8 cellular contexts compared by ENCODE assay signal in the genomic region with DNA sequence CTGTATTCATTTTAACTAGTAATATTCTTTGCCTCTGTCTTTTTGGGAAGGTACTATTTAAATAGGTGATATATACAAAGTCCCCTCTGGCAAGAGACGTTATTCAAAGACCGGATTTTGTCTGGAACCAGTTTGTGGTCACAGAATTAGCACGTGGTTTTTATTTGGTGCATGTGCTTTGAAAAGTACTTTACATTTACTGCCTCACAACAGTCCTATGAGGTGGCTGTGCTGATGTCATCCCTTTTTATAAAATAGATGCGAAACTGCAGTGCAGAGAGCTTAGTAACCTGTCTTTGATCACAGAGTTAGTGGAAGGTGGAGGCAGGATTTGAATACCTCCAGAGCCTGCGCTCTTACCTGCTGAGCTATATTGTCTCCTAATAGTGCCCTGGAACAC. TPM values are rescaled to one million over a fixed set of nuclear protein-coding genes. Genes with fewer than 3 reads are reported as not detected.
A peak's percentile ranks its signal among the peaks of the same experiment; 100 is the strongest.
DNase-seq lines count a peak whose midpoint lies in the region; ATAC-seq and TF ChIP-seq lines count a peak whose summit lies in the region.

No MANE protein-coding gene starts in this region.

- H4K8ac ChIP-seq in mesendoderm (ENCODE audit: low read depth, low read length) = no peak overlapping the region

- peaks cover 6% of the 10 kb centered on the region for H3K79me1 ChIP-seq in mesendoderm (ENCODE audit: low read length)

- no peak overlapping the region for H4K5ac ChIP-seq in mesendoderm (ENCODE audit: low read length)

- peak overlapping the region; percentile 89 for H3K4me3 Mint-ChIP-seq in activated B cell treated with CpG ODN at 0.5 μM for 24 hours

- WGBS in right cardiac atrium = 75% methylated on average over 5 of the region's 5 CpGs
- no CpG with 5 or more reads among the region's 5 CpGs for WGBS in mesendoderm (ENCODE audit: extremely low coverage, insufficient coverage, low lambda C conversion rate)

- no peaks in the 10 kb centered on the region for H3K9me3 ChIP-seq in left ventricle myocardium inferior (replicated peaks)
- H3K9me3 ChIP-seq in right cardiac atrium (ENCODE audit: control insufficient read depth, low read length) = no peaks in the 10 kb centered on the region

- no peak overlapping the region for H3K4ac ChIP-seq in mesendoderm (ENCODE audit: low read depth, low read length)

- H3K27ac Mint-ChIP-seq in activated B cell treated with CpG ODN at 0.5 μM for 24 hours = peak overlapping the region; percentile 80

- no peak overlapping the region for H3K4me3 ChIP-seq in left ventricle myocardium inferior
- no peak overlapping the region for H3K4me3 ChIP-seq in right cardiac atrium (ENCODE audit: low read length)
- H3K4me3 ChIP-seq in mesendoderm (ENCODE audit: low read length) = no peak overlapping the region

- no peak overlapping the region for H2BK5ac ChIP-seq in mesendoderm (ENCODE audit: low read length)

- ATAC-seq in right cardiac atrium = no peak
- peak; percentile 29 for ATAC-seq in HG03045 (IDR thresholded peaks at IDR 0.05; ENCODE audit: unreplicated experiment)
- ATAC-seq in activated B cell treated with CpG ODN at 0.5 μM for 24 hours (ENCODE audit: low read depth) = peak; percentile 12

- peaks cover 4% of the 10 kb centered on the region for H3K79me2 ChIP-seq in mesendoderm (ENCODE audit: control insufficient read depth, insufficient read depth, low read length)

- H2AK5ac ChIP-seq in mesendoderm (ENCODE audit: low read length) = no peak overlapping the region

- peak overlapping the region; percentile 7 for H3K18ac ChIP-seq in mesendoderm (ENCODE audit: low read length)

- DNase-seq in left ventricle myocardium inferior = no peak
- DNase-seq in right cardiac atrium = no peak
- DNase-seq in activated B cell treated with CpG ODN at 0.5 μM for 24 hours = no peak
- no peak for DNase-seq in mesendoderm
- no peak for DNase-seq in SIG-M5 (lab: John Stamatoyannopoulos, UW)
- no peak for DNase-seq in NCI-H2171 (lab: John Stamatoyannopoulos, UW)
- no peak for DNase-seq in ureter (ENCODE audit: low spot score)

- peaks cover 6% of the 10 kb centered on the region for H3K36me3 Mint-ChIP-seq in activated B cell treated with CpG ODN at 0.5 μM for 24 hours (ENCODE audit: low read depth)

- H3K27me3 ChIP-seq in left ventricle myocardium inferior (ENCODE audit: low read depth) (no peaks in the 10 kb centered on the region), right cardiac atrium (ENCODE audit: control insufficient read depth, insufficient read depth) (no peaks in the 10 kb centered on the region), mesendoderm (ENCODE audit: insufficient read depth, low read length, poor library complexity) (no peaks in the 10 kb centered on the region)

- POLR2A ChIA-PET in activated B cell treated with CpG ODN at 0.5 μM for 24 hours (lab: Charles Lee) = interaction anchor here (0.6 kb wide), 1 partner anchor 13 kb away, joined by 4 read pairs; no protein-coding TSS in a partner anchor

- H3K36me3 ChIP-seq in left ventricle myocardium inferior = no peaks in the 10 kb centered on the region
- no peaks in the 10 kb centered on the region for H3K36me3 ChIP-seq in mesendoderm (ENCODE audit: control insufficient read depth, insufficient read depth, low read length)

- H3K4me1 Mint-ChIP-seq in activated B cell treated with CpG ODN at 0.5 μM for 24 hours = peaks cover 86% of the 10 kb centered on the region

- intact Hi-C loops in left ventricle myocardium inferior (cut with micrococcal nuclease) (no loop called here), right cardiac atrium (cut with DNase I) (no loop called here), activated B cell treated with CpG ODN at 0.5 μM for 24 hours (cut with micrococcal nuclease) (loop anchor here (5.0 kb wide), 2 partner anchors 282 to 1303 kb away; partner anchors contain the start of gene ODC1)

- H3K56ac ChIP-seq in mesendoderm (ENCODE audit: low read length) = no peak overlapping the region

- TF ChIP-seq CTCF in left ventricle myocardium inferior (IDR thresholded peaks at IDR 0.05; ENCODE audit: borderline replicate concordance) = no peak
- TF ChIP-seq CTCF in activated B cell treated with CpG ODN at 0.5 μM for 24 hours (IDR thresholded peaks at IDR 0.05) = no peak

- CTCF ChIA-PET in activated B cell treated with CpG ODN at 0.5 μM for 24 hours (lab: Charles Lee) = interaction anchor here (1.1 kb wide), 1 partner anchor 12 kb away, joined by 3 read pairs; no protein-coding TSS in a partner anchor

- H3K27ac ChIP-seq in left ventricle myocardium inferior (replicated peaks) (peak overlapping the region; percentile 18), right cardiac atrium (ENCODE audit: low read length) (no peak overlapping the region), mesendoderm (ENCODE audit: low read depth, low read length) (no peak overlapping the region)

- H3K4me1 ChIP-seq in left ventricle myocardium inferior (peaks cover 81% of the 10 kb centered on the region), right cardiac atrium (ENCODE audit: control insufficient read depth, insufficient read depth, low read length) (peaks cover 29% of the 10 kb centered on the region), mesendoderm (ENCODE audit: control insufficient read depth, low read depth, low read length) (peaks cover 15% of the 10 kb centered on the region)

- no peak overlapping the region for H3K9ac ChIP-seq in mesendoderm (ENCODE audit: low read length)

- H3K4me2 ChIP-seq in mesendoderm (ENCODE audit: low read length) = no peak overlapping the region

- H3K27me3 Mint-ChIP-seq in activated B cell treated with CpG ODN at 0.5 μM for 24 hours = no peaks in the 10 kb centered on the region

- no peak overlapping the region for H3K23ac ChIP-seq in mesendoderm (ENCODE audit: low read length)

- no peaks in the 10 kb centered on the region for H3K9me3 Mint-ChIP-seq in activated B cell treated with CpG ODN at 0.5 μM for 24 hours

- H2BK15ac ChIP-seq in mesendoderm (replicated peaks; ENCODE audit: low read depth) = no peak overlapping the region

- H2BK120ac ChIP-seq in mesendoderm (ENCODE audit: low read depth, low read length) = no peak overlapping the region

RNA-seq across cellular contexts. Expression of gene LPIN1, which starts 4.0 kb away (rescaled TPM):
- total RNA-seq in left ventricle myocardium inferior (43.0 TPM), right cardiac atrium (10 to 100 TPM; 24.5 to 42.9 (median 38.7) TPM), activated B cell treated with CpG ODN at 0.5 μM for 24 hours (59.1 and 74.3 TPM in 2 replicates), ureter (32.3 TPM)
- 15.3 TPM for polyA plus RNA-seq in right cardiac atrium
- polyA plus RNA-seq in mesendoderm (2013, experiment 1 of 2) = 1.9 TPM
- 1.8 TPM for polyA plus RNA-seq in mesendoderm (2013, experiment 2 of 2)

Comparison
In these comparisons a context has a peak if more than half of its experiments do, and no peak if none do; other contexts are left out.
1. ATAC-seq: peak in HG03045 (single experiment) and activated B cell treated with CpG ODN at 0.5 μM for 24 hours (single experiment); none in right cardiac atrium (0 of 2).